Comparison of ENCODE assay signal across 8 cellular contexts in the genomic region with DNA sequence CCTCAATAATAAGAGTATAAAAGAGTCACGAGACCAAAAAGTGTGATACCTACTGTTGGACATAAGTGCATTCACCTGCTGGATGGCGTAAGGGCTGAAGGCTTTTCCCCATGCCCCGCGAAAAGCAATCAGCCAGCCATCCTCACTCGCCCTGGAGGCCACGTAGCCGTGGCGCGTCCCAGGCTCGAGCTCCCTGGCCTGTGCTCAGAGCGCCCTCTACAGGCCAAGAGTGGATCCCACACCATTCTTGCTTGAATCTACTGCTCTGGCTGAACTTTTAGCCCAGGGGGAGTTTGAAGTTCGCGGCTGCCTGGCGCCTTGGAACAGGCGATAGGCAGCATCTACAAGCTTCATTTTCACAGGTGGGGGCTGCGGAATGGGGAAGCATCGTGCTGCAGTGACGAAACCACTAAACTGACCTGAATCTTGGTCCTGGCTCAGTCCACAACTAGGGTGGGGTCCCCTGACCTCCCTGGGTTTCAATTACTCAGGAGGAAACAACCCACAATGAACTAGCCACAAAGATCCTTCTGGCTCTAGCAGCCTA.
DNase-seq lines count a peak whose midpoint lies in the region; ATAC-seq and TF ChIP-seq lines count a peak whose summit lies in the region.

No MANE protein-coding gene starts in this region.

- no peaks in the 10 kb centered on the region for H3K9me3 ChIP-seq in heart right ventricle

- WGBS in heart right ventricle, 2 donors = 2% methylated on average over 18 of the region's 18 CpGs

- H3K27ac ChIP-seq in heart right ventricle = no peak overlapping the region

- no peak overlapping the region for H3K4me3 ChIP-seq in heart right ventricle

- peaks cover 0 to 7% (median 0%) of the 10 kb centered on the region in 9 donors for H3K4me1 ChIP-seq in heart right ventricle

- peak; percentile 97 for ATAC-seq in GM18499 (IDR thresholded peaks at IDR 0.05; ENCODE audit: insufficient read depth, unreplicated experiment)
- ATAC-seq in HG02870 (IDR thresholded peaks at IDR 0.05; ENCODE audit: unreplicated experiment) = peak; percentile 98
- peak; percentile 99 for ATAC-seq in activated naive CD8-positive, alpha-beta T cell treated with anti-CD3 and anti-CD28 coated beads, Interleukin-2, amount 10 ng/mL, durations not matched to agents 7 days and 5 days (ENCODE audit: low read depth)
- peak; percentile 93 to 98 (median 95) for ATAC-seq in heart right ventricle

- no peaks in the 10 kb centered on the region for H3K36me3 ChIP-seq in heart right ventricle

- H3K27ac Mint-ChIP-seq in activated naive CD8-positive, alpha-beta T cell treated with anti-CD3 and anti-CD28 coated beads, Interleukin-2, amount 10 ng/mL, durations not matched to agents 7 days and 5 days = no peak overlapping the region

- intact Hi-C loops in heart right ventricle (cut with DNase I) = loop anchor here in 8 of 10 donors (1.0 to 10.0 kb wide), 9 partner anchors 152 to 736 kb away; no protein-coding TSS in a partner anchor

- DNase-seq in NCI-H1417 treated with DMSO at 0.1 percent for 48 hours (lab: John Stamatoyannopoulos, UW) (peak; percentile 34), SW480 (ENCODE audit: low spot score) (peak; percentile 79), heart right ventricle (peak; percentile 78 to 80), pulmonary artery endothelial cell (ENCODE audit: low read depth, low spot score) (peak; percentile 60), cerebellar nuclear complex (lab: John Stamatoyannopoulos, UW) (no peak)
- peak; percentile 88 for DNase-seq in activated naive CD8-positive, alpha-beta T cell treated with anti-CD3 and anti-CD28 coated beads, Interleukin-2, amount 10 ng/mL, durations not matched to agents 7 days and 5 days

- no peaks in the 10 kb centered on the region for H3K9me3 Mint-ChIP-seq in activated naive CD8-positive, alpha-beta T cell treated with anti-CD3 and anti-CD28 coated beads, Interleukin-2, amount 10 ng/mL, durations not matched to agents 7 days and 5 days

- no peaks in the 10 kb centered on the region for H3K36me3 Mint-ChIP-seq in activated naive CD8-positive, alpha-beta T cell treated with anti-CD3 and anti-CD28 coated beads, Interleukin-2, amount 10 ng/mL, durations not matched to agents 7 days and 5 days

- peaks cover 0 to 16% (median 0%) of the 10 kb centered on the region in 7 donors for H3K27me3 ChIP-seq in heart right ventricle

- POLR2A ChIA-PET in activated naive CD8-positive, alpha-beta T cell treated with anti-CD3 and anti-CD28 coated beads, Interleukin-2, amount 10 ng/mL, durations not matched to agents 7 days and 5 days (lab: Charles Lee) = interaction anchor here (0.9 kb wide), 1 partner anchor 504 kb away, joined by 3 read pairs; no protein-coding TSS in a partner anchor

- peaks cover 8% of the 10 kb centered on the region for H3K27me3 Mint-ChIP-seq in activated naive CD8-positive, alpha-beta T cell treated with anti-CD3 and anti-CD28 coated beads, Interleukin-2, amount 10 ng/mL, durations not matched to agents 7 days and 5 days

- H3K4me1 Mint-ChIP-seq in activated naive CD8-positive, alpha-beta T cell treated with anti-CD3 and anti-CD28 coated beads, Interleukin-2, amount 10 ng/mL, durations not matched to agents 7 days and 5 days = peaks cover 4% of the 10 kb centered on the region

- peak overlapping the region; percentile 59 for H3K4me3 Mint-ChIP-seq in activated naive CD8-positive, alpha-beta T cell treated with anti-CD3 and anti-CD28 coated beads, Interleukin-2, amount 10 ng/mL, durations not matched to agents 7 days and 5 days

- TF ChIP-seq CTCF in heart right ventricle (IDR thresholded peaks at IDR 0.05) = peak; percentile 97 to 100 (median 98)

Comparison
In these comparisons a context has a peak if more than half of its experiments do, and no peak if none do; other contexts are left out.
1. DNase-seq: peak in NCI-H1417 treated with DMSO at 0.1 percent for 48 hours (single experiment), SW480 (single experiment), activated naive CD8-positive, alpha-beta T cell treated with anti-CD3 and anti-CD28 coated beads, Interleukin-2, amount 10 ng/mL, durations not matched to agents 7 days and 5 days (single experiment), heart right ventricle (2 of 2) and pulmonary artery endothelial cell (single experiment); none in cerebellar nuclear complex (0 of 2).
2. Peak in every context shown above with its lines, with median percentiles within 50 percentile points of each other: ATAC-seq.